Comparison of ENCODE assay signal across 8 cellular contexts in the genomic region with DNA sequence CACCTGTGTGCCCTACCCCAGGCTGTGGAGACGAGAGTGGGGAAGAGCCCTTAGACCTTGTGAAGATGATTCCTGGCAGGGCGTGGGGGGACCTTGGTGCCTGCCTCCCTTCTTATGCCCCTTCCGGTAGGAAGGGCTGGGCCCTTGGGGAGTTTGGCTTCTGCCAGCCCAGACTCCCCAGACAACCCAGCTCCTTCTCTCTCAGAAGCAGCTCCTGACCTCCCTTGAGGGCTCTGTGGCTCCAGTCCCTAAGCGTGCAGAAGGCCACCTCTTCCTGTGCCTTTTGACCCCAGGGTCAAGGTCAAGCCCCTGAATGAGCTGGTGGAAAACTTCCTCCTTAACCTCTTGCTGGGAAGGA. TPM values are rescaled to one million over a fixed set of nuclear protein-coding genes. Genes with fewer than 3 reads are reported as not detected.
A peak's percentile ranks its signal among the peaks of the same experiment; 100 is the strongest.
DNase-seq lines count a peak whose midpoint lies in the region; ATAC-seq, FAIRE-seq and TF ChIP-seq lines count a peak whose summit lies in the region.

No MANE protein-coding gene starts in this region.

- no peak for DNase-seq in stimulated activated naive CD8-positive, alpha-beta T cell treated with anti-CD3 and anti-CD28 coated beads, Interleukin-15, Interleukin-2, amounts not matched to agents 100 U/mL and 50 U/mL, for 24 hours
- no peak for DNase-seq in activated naive CD8-positive, alpha-beta T cell treated with anti-CD3 and anti-CD28 coated beads, Interleukin-2, amount 50 U/mL, for 24 hours
- no peak for DNase-seq in lower lobe of right lung
- DNase-seq in uterus = no peak
- DNase-seq in H54 (ENCODE audit: insufficient read length, low spot score) = no peak

- H3K27me3 ChIP-seq in lower lobe of right lung (ENCODE audit: low read depth) (no peaks in the 10 kb centered on the region), uterus (no peaks in the 10 kb centered on the region)

- H3K36me3 Mint-ChIP-seq in stimulated activated naive CD8-positive, alpha-beta T cell treated with anti-CD3 and anti-CD28 coated beads, Interleukin-15, Interleukin-2, amounts not matched to agents 100 ng/mL and 50 ng/mL, for 24 hours (ENCODE audit: low read depth) = no peaks in the 10 kb centered on the region
- H3K36me3 Mint-ChIP-seq in activated naive CD8-positive, alpha-beta T cell treated with anti-CD3 and anti-CD28 coated beads, Interleukin-2, amount 50 U/mL, for 24 hours (ENCODE audit: low read depth) = no peaks in the 10 kb centered on the region

- intact Hi-C loops in lower lobe of right lung (cut with DNase I) = no loop called here
- intact Hi-C loops in uterus (cut with DNase I; ENCODE audit: low total_unique reads) = no loop called here

- no peak for TF ChIP-seq POLR2A in uterus (IDR thresholded peaks at IDR 0.05)
- TF ChIP-seq POLR2A in H54 (IDR thresholded peaks at IDR 0.05; ENCODE audit: low read depth, low read length) = no peak

- H3K4me1 ChIP-seq in lower lobe of right lung (peaks cover 65% of the 10 kb centered on the region), uterus (no peaks in the 10 kb centered on the region)

- H3K27ac ChIP-seq in lower lobe of right lung = peak overlapping the region; percentile 84
- no peak overlapping the region for H3K27ac ChIP-seq in uterus

- H3K9me3 Mint-ChIP-seq in stimulated activated naive CD8-positive, alpha-beta T cell treated with anti-CD3 and anti-CD28 coated beads, Interleukin-15, Interleukin-2, amounts not matched to agents 100 ng/mL and 50 ng/mL, for 24 hours = no peaks in the 10 kb centered on the region
- no peaks in the 10 kb centered on the region for H3K9me3 Mint-ChIP-seq in activated naive CD8-positive, alpha-beta T cell treated with anti-CD3 and anti-CD28 coated beads, Interleukin-2, amount 50 U/mL, for 24 hours

- peaks cover 37% of the 10 kb centered on the region for H3K4me1 Mint-ChIP-seq in stimulated activated naive CD8-positive, alpha-beta T cell treated with anti-CD3 and anti-CD28 coated beads, Interleukin-15, Interleukin-2, amounts not matched to agents 100 ng/mL and 50 ng/mL, for 24 hours (ENCODE audit: low read depth)
- peaks cover 35% of the 10 kb centered on the region for H3K4me1 Mint-ChIP-seq in activated naive CD8-positive, alpha-beta T cell treated with anti-CD3 and anti-CD28 coated beads, Interleukin-2, amount 50 U/mL, for 24 hours

- H3K27ac Mint-ChIP-seq in stimulated activated naive CD8-positive, alpha-beta T cell treated with anti-CD3 and anti-CD28 coated beads, Interleukin-15, Interleukin-2, amounts not matched to agents 100 ng/mL and 50 ng/mL, for 24 hours = peak overlapping the region; percentile 26
- peak overlapping the region; percentile 65 for H3K27ac Mint-ChIP-seq in activated naive CD8-positive, alpha-beta T cell treated with anti-CD3 and anti-CD28 coated beads, Interleukin-2, amount 50 U/mL, for 24 hours

- H3K27me3 Mint-ChIP-seq in stimulated activated naive CD8-positive, alpha-beta T cell treated with anti-CD3 and anti-CD28 coated beads, Interleukin-15, Interleukin-2, amounts not matched to agents 100 ng/mL and 50 ng/mL, for 24 hours = no peaks in the 10 kb centered on the region
- H3K27me3 Mint-ChIP-seq in activated naive CD8-positive, alpha-beta T cell treated with anti-CD3 and anti-CD28 coated beads, Interleukin-2, amount 50 U/mL, for 24 hours = no peaks in the 10 kb centered on the region

- no peak for ATAC-seq in stimulated activated naive CD8-positive, alpha-beta T cell treated with anti-CD3 and anti-CD28 coated beads, Interleukin-15, Interleukin-2, amounts not matched to agents 100 U/mL and 50 U/mL, for 24 hours
- ATAC-seq in activated naive CD8-positive, alpha-beta T cell treated with anti-CD3 and anti-CD28 coated beads, Interleukin-2, amount 50 U/mL, for 24 hours = no peak
- ATAC-seq in lower lobe of right lung (peak; percentile 3 to 4), GM21447 (IDR thresholded peaks at IDR 0.05; ENCODE audit: unreplicated experiment) (no peak), HG02571 (IDR thresholded peaks at IDR 0.05; ENCODE audit: unreplicated experiment) (no peak)

- peak overlapping the region; percentile 77 for H3K4me3 ChIP-seq in lower lobe of right lung
- peak overlapping the region in 1 of 2 donors; percentile 67 for H3K4me3 ChIP-seq in uterus

- no peak for FAIRE-seq in H54 (lab: Jason Lieb, UNC)

- no peaks in the 10 kb centered on the region for H3K36me3 ChIP-seq in lower lobe of right lung
- no peaks in the 10 kb centered on the region for H3K36me3 ChIP-seq in uterus

- no peaks in the 10 kb centered on the region for H3K9me3 ChIP-seq in lower lobe of right lung
- H3K9me3 ChIP-seq in uterus = no peaks in the 10 kb centered on the region

- H3K4me3 Mint-ChIP-seq in stimulated activated naive CD8-positive, alpha-beta T cell treated with anti-CD3 and anti-CD28 coated beads, Interleukin-15, Interleukin-2, amounts not matched to agents 100 ng/mL and 50 ng/mL, for 24 hours = peak overlapping the region; percentile 87
- peak overlapping the region; percentile 87 for H3K4me3 Mint-ChIP-seq in activated naive CD8-positive, alpha-beta T cell treated with anti-CD3 and anti-CD28 coated beads, Interleukin-2, amount 50 U/mL, for 24 hours

- no peak for TF ChIP-seq CTCF in lower lobe of right lung (IDR thresholded peaks at IDR 0.05)
- TF ChIP-seq CTCF in uterus (IDR thresholded peaks at IDR 0.05) = no peak

RNA-seq across cellular contexts. Expression of a gene that starts 1.0 kb away (rescaled TPM):
- total RNA-seq in lower lobe of right lung (140 TPM), uterus (10 to 100 TPM; 10.8 to 51.8 (median 14.6) TPM)

RNA-seq across cellular contexts. Expression of a gene that starts 58.3 kb away (rescaled TPM):
- total RNA-seq in lower lobe of right lung = 326 TPM
- total RNA-seq in uterus = 100 to 1,000 TPM in 3 of 4 donors, 10 to 100 TPM in 1; 46.1 to 489 (median 201) TPM

Comparison
In these comparisons a context has a peak if more than half of its experiments do, and no peak if none do; other contexts are left out.
1. ATAC-seq: peak in lower lobe of right lung (2 of 2); none in stimulated activated naive CD8-positive, alpha-beta T cell treated with anti-CD3 and anti-CD28 coated beads, Interleukin-15, Interleukin-2, amounts not matched to agents 100 U/mL and 50 U/mL, for 24 hours (single experiment), activated naive CD8-positive, alpha-beta T cell treated with anti-CD3 and anti-CD28 coated beads, Interleukin-2, amount 50 U/mL, for 24 hours (single experiment), GM21447 (single experiment) and HG02571 (single experiment).